In genomic region chr15:93362821-93363220, GRCh38 we compare ENCODE assay signal across 27 cellular contexts.
DNase-seq lines count a peak whose midpoint lies in the region; ATAC-seq, FAIRE-seq and TF ChIP-seq lines count a peak whose summit lies in the region.
"Had no signal": no experiment of that assay in that cellular context is flagged by ENCODE, and none has a peak within 500 bp of the region (broad histone marks: within the 10 kb centered on the region; RNA-seq: fewer than 3 reads in every experiment).

No MANE protein-coding gene starts in this region.

- no peak for TF ChIP-seq EP300 in SK-N-SH (IDR thresholded peaks at IDR 0.05; ENCODE audit: borderline replicate concordance in 1 of 2, low read depth in 1 of 2, low read length in 1 of 2)

- no peaks in the 10 kb centered on the region for H3K9me3 ChIP-seq in HUES48 (ENCODE audit: control insufficient read depth, insufficient read depth, low read length)
- H3K9me3 ChIP-seq in SK-N-SH = no peaks in the 10 kb centered on the region; the same call in 1 of the 2 replicates
- H3K9me3 ChIP-seq: pancreas, thoracic aorta, vagina had no signal

- FAIRE-seq in frontal cortex (lab: Jason Lieb, UNC) = peak; percentile 30
- FAIRE-seq: pancreas had no signal

- WGBS in SK-N-SH (ENCODE audit: low lambda C conversion rate) = 51% methylated on average over 8 of the region's 8 CpGs

- no peaks in the 10 kb centered on the region for H3K9me2 ChIP-seq in SK-N-SH

- CTCF ChIA-PET in SK-N-SH (lab: Yijun Ruan, JAX) = interaction anchor here (1.1 to 1.7 kb wide), 2 partner anchors 11 to 20 kb away, joined by 4 to 5 read pairs; no protein-coding TSS in a partner anchor

- DNase-seq in COLO829 (ENCODE audit: low spot score) (peak; percentile 44), frontal cortex (ENCODE audit: low spot score in 2 of 2) (no peak), nephron progenitor cell (no peak), NCI-H2029 (lab: John Stamatoyannopoulos, UW) (no peak), SK-N-SH (no peak), GM19240 (ENCODE audit: insufficient read length, low spot score) (no peak)
- DNase-seq: activated B cell treated with CpG ODN at 0.5 μM for 24 hours; activated CD4-positive, alpha-beta T cell treated with anti-CD3 and anti-CD28 coated beads, Interleukin-2, amount 50 U/mL, for 4 hours; activated CD8-positive, alpha-beta memory T cell treated with anti-CD3 and anti-CD28 coated beads, Interleukin-2, amount 50 U/mL, for 48 hours; anterior cingulate cortex; cortex of kidney; left colon; NCI-H1436 treated with DMSO at 0.1 percent for 48 hours; NCI-H748 treated with DMSO at 0.1 percent for 48 hours; pancreas; right cardiac atrium; stimulated activated naive CD4-positive, alpha-beta T cell treated with Interleukin-2 at 50 U/mL for 16 hours had no signal

- H3K36me3 ChIP-seq in HUES48 (ENCODE audit: control insufficient read depth, insufficient read depth, low read length) = no peaks in the 10 kb centered on the region
- H3K36me3 ChIP-seq in SK-N-SH (replicated peaks in 1 of 2; ENCODE audit: control insufficient read depth in 1 of 2, insufficient read depth in 2 of 2, low read length in 1 of 2) = no peaks in the 10 kb centered on the region
- H3K36me3 ChIP-seq: pancreas, thoracic aorta, vagina had no signal

- H3K79me2 ChIP-seq in SK-N-SH (ENCODE audit: insufficient read depth) = no peaks in the 10 kb centered on the region

- TF ChIP-seq RAD21 in SK-N-SH (IDR thresholded peaks at IDR 0.05; ENCODE audit: low read length) = no peak

- H3K27me3 ChIP-seq in HUES48 (ENCODE audit: control insufficient read depth, insufficient read depth, low read length) (peaks cover 80% of the 10 kb centered on the region), SK-N-SH (ENCODE audit: insufficient read depth) (no peaks in the 10 kb centered on the region)
- H3K27me3 ChIP-seq: pancreas, vagina had no signal

- H2AFZ ChIP-seq in SK-N-SH (ENCODE audit: low read depth) = no peak overlapping the region

- peak; percentile 16 for TF ChIP-seq CTCF in nephron progenitor cell (IDR thresholded peaks at IDR 0.05)
- TF ChIP-seq CTCF in SK-N-SH (IDR thresholded peaks at IDR 0.05) = no peak

- H3K4me3 Mint-ChIP-seq in nephron progenitor cell = no peak overlapping the region
- H3K4me3 Mint-ChIP-seq: activated B cell treated with CpG ODN at 0.5 μM for 24 hours, IgD-negative memory B cell, memory B cell had no signal

- H3K9ac ChIP-seq in HUES48 (ENCODE audit: low read depth, low read length) = no peak overlapping the region
- H3K9ac ChIP-seq in SK-N-SH = no peak overlapping the region

- peaks cover 5% of the 10 kb centered on the region for H3K27me3 Mint-ChIP-seq in nephron progenitor cell (ENCODE audit: low read depth, poor library complexity)
- H3K27me3 Mint-ChIP-seq: activated B cell treated with CpG ODN at 0.5 μM for 24 hours, IgD-negative memory B cell, memory B cell had no signal

- POLR2A ChIA-PET in SK-N-SH (lab: Yijun Ruan, JAX) = no interaction called here

- no peak for ATAC-seq in HG03039 (IDR thresholded peaks at IDR 0.05; ENCODE audit: unreplicated experiment)
- ATAC-seq: activated naive CD4-positive, alpha-beta T cell treated with anti-CD3 and anti-CD28 coated beads, Interleukin-2, amount 50 U/mL, for 72 hours; left colon; pancreas; right cardiac atrium; Right ventricle myocardium inferior had no signal

- peaks cover 64% of the 10 kb centered on the region for H3K4me1 Mint-ChIP-seq in nephron progenitor cell
- H3K4me1 Mint-ChIP-seq: activated B cell treated with CpG ODN at 0.5 μM for 24 hours, IgD-negative memory B cell, memory B cell had no signal

- no peaks in the 10 kb centered on the region for H3F3A ChIP-seq in SK-N-SH (replicated peaks; ENCODE audit: insufficient read depth)

- no peaks in the 10 kb centered on the region for H3K36me3 Mint-ChIP-seq in nephron progenitor cell (ENCODE audit: low read depth)
- H3K36me3 Mint-ChIP-seq: activated naive CD4-positive, alpha-beta T cell treated with anti-CD3 and anti-CD28 coated beads, Interleukin-2, amount 50 U/mL, for 72 hours; IgD-negative memory B cell; memory B cell had no signal

- H3K9me3 Mint-ChIP-seq in nephron progenitor cell = no peaks in the 10 kb centered on the region
- H3K9me3 Mint-ChIP-seq: activated B cell treated with CpG ODN at 0.5 μM for 24 hours; activated naive CD4-positive, alpha-beta T cell treated with anti-CD3 and anti-CD28 coated beads, Interleukin-2, amount 50 U/mL, for 72 hours; activated T-helper 2 cell treated with anti-CD3 and anti-CD28 coated beads, Interferon-gamma antibody, Interleukin-2, Interleukin-4, amounts not matched to agents 10 μg/mL and 5 μg/mL and 100 μg/mL, durations not matched to agents 14 hours and 24 hours and 36 hours; IgD-negative memory B cell had no signal

- H3K4me1 ChIP-seq in HUES48 (ENCODE audit: control insufficient read depth, insufficient read depth, low read length) = peaks cover 50% of the 10 kb centered on the region
- H3K4me1 ChIP-seq in SK-N-SH (ENCODE audit: control insufficient read depth in 1 of 2, insufficient read depth in 2 of 2, low read depth in 1 of 2, low read length in 1 of 2) = peaks cover 0 to 4% of the 10 kb centered on the region in 2 experiments; a peak in 1 of 4 replicates
- H3K4me1 ChIP-seq: vagina had no signal

- H3K27ac ChIP-seq in HUES48 (ENCODE audit: low read depth, low read length) (peak overlapping the region; percentile 42), SK-N-SH (ENCODE audit: low read depth in 2 of 2, low read length in 1 of 2) (no peak overlapping the region)
- H3K27ac ChIP-seq: C4-2B, pancreas, thoracic aorta, vagina had no signal

- H4K20me1 ChIP-seq in SK-N-SH (ENCODE audit: insufficient read depth) = no peaks in the 10 kb centered on the region

- no peak overlapping the region for H3K4me2 ChIP-seq in SK-N-SH

- H3K27ac Mint-ChIP-seq in nephron progenitor cell = no peak overlapping the region
- H3K27ac Mint-ChIP-seq: activated B cell treated with CpG ODN at 0.5 μM for 24 hours; activated naive CD4-positive, alpha-beta T cell treated with anti-CD3 and anti-CD28 coated beads, Interleukin-2, amount 50 U/mL, for 72 hours; activated T-helper 2 cell treated with anti-CD3 and anti-CD28 coated beads, Interferon-gamma antibody, Interleukin-2, Interleukin-4, amounts not matched to agents 10 μg/mL and 5 μg/mL and 100 μg/mL, durations not matched to agents 14 hours and 24 hours and 36 hours; IgD-negative memory B cell; memory B cell had no signal

- H3K4me3 ChIP-seq in HUES48 (ENCODE audit: low read depth, low read length) (peak overlapping the region; percentile 39; the same call in 1 of the 2 replicates), SK-N-SH (ENCODE audit: low read depth in 2 of 2, low read length in 1 of 2) (no peak overlapping the region)
- H3K4me3 ChIP-seq: pancreas, thoracic aorta, vagina had no signal

TF ChIP-seq in SK-N-SH, 30 proteins besides CTCF, POLR2A, EP300 and RAD21:
- no peak for TF ChIP-seq ELF1 (IDR thresholded peaks at IDR 0.05)
